In genomic region chr6:49915035-49915434, GRCh38 we compare ENCODE assay signal across 1 cellular context.
TF ChIP-seq lines count a peak whose summit lies in the region.

No MANE protein-coding gene starts in this region.

TF ChIP-seq in GM23338, 12 proteins besides CTCF, POLR2A, EP300 and RAD21:
- TF ChIP-seq ZNF462 (CRISPR knock-in tag; IDR thresholded peaks at IDR 0.05), result no peak
